In genomic region chr22:30637701-30638114, GRCh38 we compare ENCODE assay signal across 8 cellular contexts. TPM values are rescaled to one million over a fixed set of nuclear protein-coding genes. Genes with fewer than 3 reads are reported as not detected.
DNase-seq lines count a peak whose midpoint lies in the region; ATAC-seq, FAIRE-seq and TF ChIP-seq lines count a peak whose summit lies in the region.
"Had no signal": no experiment of that assay in that cellular context is flagged by ENCODE, and none has a peak within 500 bp of the region (broad histone marks: within the 10 kb centered on the region; RNA-seq: fewer than 3 reads in every experiment).

No MANE protein-coding gene starts in this region.

- H3K27ac ChIP-seq in pancreas, result no peak overlapping the region

- peaks cover 23% of the 10 kb centered on the region for H3K4me1 Mint-ChIP-seq in activated T-helper 2 cell treated with anti-CD3 and anti-CD28 coated beads, Interferon-gamma antibody, Interleukin-2, Interleukin-4, amounts not matched to agents 10 μg/mL and 5 μg/mL and 100 μg/mL, durations not matched to agents 14 hours and 24 hours and 36 hours (ENCODE audit: low read depth)
- peaks cover 10 to 12% of the 10 kb centered on the region in 2 donors for H3K4me1 Mint-ChIP-seq in natural killer cell treated with Interleukin-12 subunit alpha and Interleukin-12 subunit beta and Interleukin-15 and Interleukin-18, amount 100 ng/mL, for 72 hours (ENCODE audit: low read depth in 2 of 2)

- peaks cover 9% of the 10 kb centered on the region for H3K36me3 Mint-ChIP-seq in activated T-helper 2 cell treated with anti-CD3 and anti-CD28 coated beads, Interferon-gamma antibody, Interleukin-2, Interleukin-4, amounts not matched to agents 10 μg/mL and 5 μg/mL and 100 μg/mL, durations not matched to agents 14 hours and 24 hours and 36 hours (ENCODE audit: low read depth)
- no peaks in the 10 kb centered on the region for H3K36me3 Mint-ChIP-seq in natural killer cell treated with Interleukin-12 subunit alpha and Interleukin-12 subunit beta and Interleukin-15 and Interleukin-18, amount 100 ng/mL, for 72 hours

- 42 to 48% methylated on average over 1 of the region's 1 CpG for WGBS in pancreas, 2 donors

- H3K27me3 Mint-ChIP-seq in activated T-helper 2 cell treated with anti-CD3 and anti-CD28 coated beads, Interferon-gamma antibody, Interleukin-2, Interleukin-4, amounts not matched to agents 10 μg/mL and 5 μg/mL and 100 μg/mL, durations not matched to agents 14 hours and 24 hours and 36 hours (ENCODE audit: low read depth), result no peaks in the 10 kb centered on the region
- H3K27me3 Mint-ChIP-seq in natural killer cell treated with Interleukin-12 subunit alpha and Interleukin-12 subunit beta and Interleukin-15 and Interleukin-18, amount 100 ng/mL, for 72 hours, result no peaks in the 10 kb centered on the region

- peak overlapping the region; percentile 55 for H3K4me3 Mint-ChIP-seq in activated T-helper 2 cell treated with anti-CD3 and anti-CD28 coated beads, Interferon-gamma antibody, Interleukin-2, Interleukin-4, amounts not matched to agents 10 μg/mL and 5 μg/mL and 100 μg/mL, durations not matched to agents 14 hours and 24 hours and 36 hours (ENCODE audit: low read depth)
- peak overlapping the region; percentile 38 for H3K4me3 Mint-ChIP-seq in natural killer cell treated with Interleukin-12 subunit alpha and Interleukin-12 subunit beta and Interleukin-15 and Interleukin-18, amount 100 ng/mL, for 72 hours

- no peak for FAIRE-seq in pancreas (lab: Jason Lieb, UNC)
- FAIRE-seq: H54 had no signal

- in situ Hi-C loops in HAP-1 (cut with MboI; ENCODE audit: low sequenced_read_pairs), result no loop called here

- H3K9me3 ChIP-seq in HAP-1 (no peaks in the 10 kb centered on the region), pancreas (no peaks in the 10 kb centered on the region)

- DNase-seq in HAP-1 (ENCODE audit: low spot score in 2 of 2) (peak; percentile 47 to 56), pancreas (no peak)
- DNase-seq in activated T-helper 2 cell treated with anti-CD3 and anti-CD28 coated beads, Interferon-gamma antibody, Interleukin-2, Interleukin-4, amounts not matched to agents 10 μg/mL and 5 μg/mL and 100 μg/mL, durations not matched to agents 14 hours and 24 hours and 36 hours (ENCODE audit: low spot score), result no peak
- no peak for DNase-seq in natural killer cell treated with Interleukin-12 subunit alpha and Interleukin-12 subunit beta and Interleukin-15 and Interleukin-18, amount 100 ng/mL, for 72 hours (ENCODE audit: low spot score)
- DNase-seq: NCI-H526 had no signal

- H3K27me3 ChIP-seq in HAP-1 (ENCODE audit: low read depth) (no peaks in the 10 kb centered on the region), pancreas (no peaks in the 10 kb centered on the region)

- H3K36me3 ChIP-seq in HAP-1 (replicated peaks) (no peaks in the 10 kb centered on the region; the same call in 1 of the 2 replicates), pancreas (no peaks in the 10 kb centered on the region)

- no peaks in the 10 kb centered on the region for H3K9me3 Mint-ChIP-seq in activated T-helper 2 cell treated with anti-CD3 and anti-CD28 coated beads, Interferon-gamma antibody, Interleukin-2, Interleukin-4, amounts not matched to agents 10 μg/mL and 5 μg/mL and 100 μg/mL, durations not matched to agents 14 hours and 24 hours and 36 hours
- H3K9me3 Mint-ChIP-seq in natural killer cell treated with Interleukin-12 subunit alpha and Interleukin-12 subunit beta and Interleukin-15 and Interleukin-18, amount 100 ng/mL, for 72 hours, result no peaks in the 10 kb centered on the region

- H3K27ac Mint-ChIP-seq in activated T-helper 2 cell treated with anti-CD3 and anti-CD28 coated beads, Interferon-gamma antibody, Interleukin-2, Interleukin-4, amounts not matched to agents 10 μg/mL and 5 μg/mL and 100 μg/mL, durations not matched to agents 14 hours and 24 hours and 36 hours, result peak overlapping the region; percentile 9
- no peak overlapping the region for H3K27ac Mint-ChIP-seq in natural killer cell treated with Interleukin-12 subunit alpha and Interleukin-12 subunit beta and Interleukin-15 and Interleukin-18, amount 100 ng/mL, for 72 hours

- peak overlapping the region; percentile 52 for H3K4me3 ChIP-seq in HAP-1
- H3K4me3 ChIP-seq in pancreas, result no peak overlapping the region

- TF ChIP-seq CTCF in pancreas (IDR thresholded peaks at IDR 0.05), result no peak

- no peak for ATAC-seq in natural killer cell treated with Interleukin-12 subunit alpha and Interleukin-12 subunit beta and Interleukin-15 and Interleukin-18, amount 100 ng/mL, for 72 hours
- no peak for ATAC-seq in HG03135 (IDR thresholded peaks at IDR 0.05; ENCODE audit: unreplicated experiment)
- no peak for ATAC-seq in HG03025 (IDR thresholded peaks at IDR 0.05; ENCODE audit: low FRiP score, unreplicated experiment)
- no peak for ATAC-seq in pancreas

- H3K4me1 ChIP-seq in HAP-1 (peaks cover 25% of the 10 kb centered on the region), pancreas (peaks cover 12 to 14% (median 14%) of the 10 kb centered on the region in 3 donors)

- intact Hi-C loops in activated T-helper 2 cell treated with anti-CD3 and anti-CD28 coated beads, Interferon-gamma antibody, Interleukin-2, Interleukin-4, amounts not matched to agents 10 μg/mL and 5 μg/mL and 100 μg/mL, durations not matched to agents 14 hours and 24 hours and 36 hours (cut with micrococcal nuclease), result loop anchor here (10.0 kb wide), 1 partner anchor 657 kb away; the partner anchor contains the start of gene PIK3IP1
- intact Hi-C loops in pancreas (cut with DNase I), result loop anchor here in 1 of 3 donors (10.0 kb wide), 1 partner anchor 117 kb away; no protein-coding TSS in a partner anchor

RNA-seq across cellular contexts. Expression of gene SLC35E4, which starts 2.1 kb away (rescaled TPM):
- total RNA-seq in activated T-helper 2 cell treated with anti-CD3 and anti-CD28 coated beads, Interferon-gamma antibody, Interleukin-2, Interleukin-4, amounts not matched to agents 10 μg/mL and 5 μg/mL and 100 μg/mL, durations not matched to agents 14 hours and 24 hours and 36 hours, result 8.3 and 9.0 TPM in 2 replicates
- 1 to 10 TPM; 3.4 to 6.8 TPM for total RNA-seq in natural killer cell treated with Interleukin-12 subunit alpha and Interleukin-12 subunit beta and Interleukin-15 and Interleukin-18, amount 100 ng/mL, for 72 hours
- 1 to 10 TPM in 5 of 6 donors, under 1 TPM in 1; 0.90 to 1.7 (median 1.3) TPM for total RNA-seq in pancreas
- 1 to 10 TPM; 1.0 to 1.1 TPM for polyA plus RNA-seq in pancreas

RNA-seq across cellular contexts. Expression of gene DUSP18, which starts 30.0 kb away (rescaled TPM):
- total RNA-seq in activated T-helper 2 cell treated with anti-CD3 and anti-CD28 coated beads, Interferon-gamma antibody, Interleukin-2, Interleukin-4, amounts not matched to agents 10 μg/mL and 5 μg/mL and 100 μg/mL, durations not matched to agents 14 hours and 24 hours and 36 hours, result 10.5 and 11.2 TPM in 2 replicates
- 1 to 10 TPM; 7.1 to 7.7 TPM for total RNA-seq in natural killer cell treated with Interleukin-12 subunit alpha and Interleukin-12 subunit beta and Interleukin-15 and Interleukin-18, amount 100 ng/mL, for 72 hours
- 1 to 10 TPM; 2.2 to 6.5 (median 3.4) TPM for total RNA-seq in pancreas
- polyA plus RNA-seq in pancreas, result 1 to 10 TPM; 2.2 to 2.5 TPM

RNA-seq across cellular contexts. Expression of gene TCN2, which starts 30.7 kb away (rescaled TPM):
- total RNA-seq in activated T-helper 2 cell treated with anti-CD3 and anti-CD28 coated beads, Interferon-gamma antibody, Interleukin-2, Interleukin-4, amounts not matched to agents 10 μg/mL and 5 μg/mL and 100 μg/mL, durations not matched to agents 14 hours and 24 hours and 36 hours, result 0.51 and 0.68 TPM in 2 replicates
- under 1 TPM in 1 of 2 donors, not detected in 1; 0.19 TPM for total RNA-seq in natural killer cell treated with Interleukin-12 subunit alpha and Interleukin-12 subunit beta and Interleukin-15 and Interleukin-18, amount 100 ng/mL, for 72 hours
- 10 to 100 TPM in 1 of 6 donors, 1 to 10 TPM in 5; 3.6 to 10.0 (median 5.9) TPM for total RNA-seq in pancreas
- polyA plus RNA-seq in pancreas, result 1 to 10 TPM; 5.4 to 6.8 TPM

RNA-seq across cellular contexts. Expression of gene PES1, which starts 46.0 kb away (rescaled TPM):
- total RNA-seq in activated T-helper 2 cell treated with anti-CD3 and anti-CD28 coated beads, Interferon-gamma antibody, Interleukin-2, Interleukin-4, amounts not matched to agents 10 μg/mL and 5 μg/mL and 100 μg/mL, durations not matched to agents 14 hours and 24 hours and 36 hours, result 129 and 132 TPM in 2 replicates
- 100 to 1,000 TPM in 1 of 2 donors, 10 to 100 TPM in 1; 94.5 to 173 TPM for total RNA-seq in natural killer cell treated with Interleukin-12 subunit alpha and Interleukin-12 subunit beta and Interleukin-15 and Interleukin-18, amount 100 ng/mL, for 72 hours
- 10 to 100 TPM; 33.8 to 66.9 (median 36.7) TPM for total RNA-seq in pancreas
- 10 to 100 TPM; 54.1 to 55.8 TPM for polyA plus RNA-seq in pancreas

RNA-seq across cellular contexts. Expression of gene OSBP2, which starts 57.0 kb away (rescaled TPM):
- 2.1 and 2.4 TPM in 2 replicates for total RNA-seq in activated T-helper 2 cell treated with anti-CD3 and anti-CD28 coated beads, Interferon-gamma antibody, Interleukin-2, Interleukin-4, amounts not matched to agents 10 μg/mL and 5 μg/mL and 100 μg/mL, durations not matched to agents 14 hours and 24 hours and 36 hours
- 1 to 10 TPM in 1 of 2 donors, under 1 TPM in 1; 0.14 to 1.7 TPM for total RNA-seq in natural killer cell treated with Interleukin-12 subunit alpha and Interleukin-12 subunit beta and Interleukin-15 and Interleukin-18, amount 100 ng/mL, for 72 hours
- 1 to 10 TPM; 2.3 to 3.3 (median 2.6) TPM for total RNA-seq in pancreas
- 1 to 10 TPM; 1.9 to 2.9 TPM for polyA plus RNA-seq in pancreas

Comparison
In these comparisons a context has a peak if more than half of its experiments do, and no peak if none do; other contexts are left out.
1. DNase-seq: peak in HAP-1 (2 of 2); none in activated T-helper 2 cell treated with anti-CD3 and anti-CD28 coated beads, Interferon-gamma antibody, Interleukin-2, Interleukin-4, amounts not matched to agents 10 μg/mL and 5 μg/mL and 100 μg/mL, durations not matched to agents 14 hours and 24 hours and 36 hours (single experiment), natural killer cell treated with Interleukin-12 subunit alpha and Interleukin-12 subunit beta and Interleukin-15 and Interleukin-18, amount 100 ng/mL, for 72 hours (single experiment) and pancreas (0 of 6).